Comparison of ENCODE assay signal across 8 cellular contexts in genomic region chr16:66270333-66270927, GRCh38.
DNase-seq lines count a peak whose midpoint lies in the region; TF ChIP-seq lines count a peak whose summit lies in the region.

No MANE protein-coding gene starts in this region.

- peaks cover 68% of the 10 kb centered on the region for H3K4me1 Mint-ChIP-seq in chondrocyte (ENCODE audit: low read depth)

- no peaks in the 10 kb centered on the region for H3K9me3 Mint-ChIP-seq in chondrocyte (ENCODE audit: low read depth)

- H3K36me3 Mint-ChIP-seq in chondrocyte (ENCODE audit: low read depth) = no peaks in the 10 kb centered on the region

- H3K4me3 ChIP-seq in HFF-Myc (replicated peaks; ENCODE audit: low read depth, low read length) = no peak overlapping the region

- H3K27me3 Mint-ChIP-seq in chondrocyte (ENCODE audit: low read depth) = no peaks in the 10 kb centered on the region

- TF ChIP-seq CTCF in HFF-Myc (IDR thresholded peaks at IDR 0.05; ENCODE audit: low read depth, low read length, missing control alignments) (peak; percentile 72), chondrocyte (IDR thresholded peaks at IDR 0.05) (peak; percentile 99)

- H3K4me3 Mint-ChIP-seq in chondrocyte (ENCODE audit: unreplicated experiment) = no peak overlapping the region

- no peak overlapping the region for H3K27ac Mint-ChIP-seq in chondrocyte (ENCODE audit: unreplicated experiment)

- DNase-seq in Daoy (ENCODE audit: low read depth) = peak; percentile 83
- no peak for DNase-seq in HFF-Myc (ENCODE audit: extremely low read depth, low read depth)
- peak; percentile 51 for DNase-seq in NCI-H2171 (lab: John Stamatoyannopoulos, UW)
- DNase-seq in activated CD4-positive, alpha-beta T cell treated with anti-CD3 and anti-CD28 coated beads for 1 hour = peak; percentile 32
- DNase-seq in chondrocyte (ENCODE audit: low spot score) = no peak
- peak; percentile 89 for DNase-seq in left kidney (ENCODE audit: low read depth, low spot score)
- peak; percentile 54 to 65 for DNase-seq in stimulated activated CD4-positive, alpha-beta T cell treated with anti-CD3 and anti-CD28 coated beads, Interleukin-4, amount 100 ng/mL, for 48 hours (ENCODE audit: low read depth in 2 of 2)
- DNase-seq in globus pallidus (ENCODE audit: low spot score) = no peak

Comparison
In these comparisons a context has a peak if more than half of its experiments do, and no peak if none do; other contexts are left out.
1. DNase-seq: peak in Daoy (single experiment), NCI-H2171 (single experiment), activated CD4-positive, alpha-beta T cell treated with anti-CD3 and anti-CD28 coated beads for 1 hour (single experiment), left kidney (single experiment) and stimulated activated CD4-positive, alpha-beta T cell treated with anti-CD3 and anti-CD28 coated beads, Interleukin-4, amount 100 ng/mL, for 48 hours (2 of 2); none in HFF-Myc (single experiment), chondrocyte (single experiment) and globus pallidus (single experiment).